Comparison of ENCODE assay signal across 8 cellular contexts in genomic region chr7:101017099-101017777, GRCh38. TPM values are rescaled to one million over a fixed set of nuclear protein-coding genes. Genes with fewer than 3 reads are reported as not detected.
DNase-seq lines count a peak whose midpoint lies in the region; ATAC-seq and TF ChIP-seq lines count a peak whose summit lies in the region.

No MANE protein-coding gene starts in this region.

- POLR2A ChIA-PET in A673 (lab: Charles Lee; ENCODE audit: low non-redundant PET), result no interaction called here

- no peaks in the 10 kb centered on the region for H3K27me3 ChIP-seq in A673 (replicated peaks; ENCODE audit: insufficient read depth, low read depth, low read length, poor library complexity)

- H3K4me1 ChIP-seq in A673 (ENCODE audit: insufficient read depth, low read length, poor library complexity, severe bottlenecking), result peaks cover 11% of the 10 kb centered on the region

- BruUV-seq in A673 (replicated peaks; lab: Mats Ljungman, UMichigan), result no TSS peak

- no peaks in the 10 kb centered on the region for H3K9me3 Mint-ChIP-seq in activated T-cell treated with anti-CD3 and anti-CD28 coated beads, Interleukin-2, amount 50 U/mL, for 72 hours

- peaks cover 32% of the 10 kb centered on the region for H3K27me3 Mint-ChIP-seq in activated T-cell treated with anti-CD3 and anti-CD28 coated beads, Interleukin-2, amount 50 U/mL, for 72 hours (ENCODE audit: low read depth)

- H3K36me3 ChIP-seq in A673 (ENCODE audit: insufficient read depth, low read length, poor library complexity, severe bottlenecking), result no peaks in the 10 kb centered on the region

- intact Hi-C loops in A673 (cut with micrococcal nuclease; ENCODE audit: unreplicated experiment), result no loop called here

- peak; percentile 82 for ATAC-seq in GM18868 (IDR thresholded peaks at IDR 0.05; ENCODE audit: unreplicated experiment)
- peak; percentile 80 for ATAC-seq in HG03159 (IDR thresholded peaks at IDR 0.05; ENCODE audit: unreplicated experiment)
- peak; percentile 94 to 97 for ATAC-seq in activated T-cell treated with anti-CD3 and anti-CD28 coated beads, Interleukin-2, amount 50 U/mL, for 72 hours (replicated peaks in 1 of 2)

- H3K4me3 ChIP-seq in A673 (ENCODE audit: low read depth, low read length, poor library complexity, severe bottlenecking), result peak overlapping the region; percentile 37
- H3K4me3 ChIP-seq in fibroblast of pulmonary artery (replicated peaks; ENCODE audit: low read depth, low read length), result peak overlapping the region; percentile 45

- peaks cover 24% of the 10 kb centered on the region for H3K4me1 Mint-ChIP-seq in activated T-cell treated with anti-CD3 and anti-CD28 coated beads, Interleukin-2, amount 50 U/mL, for 72 hours (ENCODE audit: low read depth)

- CTCF ChIA-PET in A673 (lab: Charles Lee), result no interaction called here

- H3K36me3 Mint-ChIP-seq in activated T-cell treated with anti-CD3 and anti-CD28 coated beads, Interleukin-2, amount 50 U/mL, for 72 hours (ENCODE audit: insufficient read depth in 2 of 2), result no peaks in the 10 kb centered on the region

- no peaks in the 10 kb centered on the region for H3K9me3 ChIP-seq in A673 (ENCODE audit: low read depth, low read length, poor library complexity, severe bottlenecking)

- no peak for TF ChIP-seq CTCF in A673 (conservative IDR thresholded peaks at IDR 0.05; ENCODE audit: low read depth, low read length)
- no peak for TF ChIP-seq CTCF in fibroblast of pulmonary artery (IDR thresholded peaks at IDR 0.05; ENCODE audit: low read length, missing control alignments)

- DNase-seq in A673 (ENCODE audit: low spot score) (peak; percentile 76), OCI-M1 (lab: John Stamatoyannopoulos, UW) (peak; percentile 39), fibroblast of pulmonary artery (ENCODE audit: low read depth) (peak; percentile 84), non-pigmented ciliary epithelial cell (ENCODE audit: low read depth) (peak; percentile 41), superior temporal gyrus (ENCODE audit: extremely low spot score) (peak; percentile 18)
- peak; percentile 77 to 78 for DNase-seq in activated T-cell treated with anti-CD3 and anti-CD28 coated beads, Interleukin-2, amount 50 U/mL, for 72 hours

- H3K27ac ChIP-seq in A673 (ENCODE audit: low read depth, low read length, poor library complexity, severe bottlenecking), result no peak overlapping the region

- H3K27ac Mint-ChIP-seq in activated T-cell treated with anti-CD3 and anti-CD28 coated beads, Interleukin-2, amount 50 U/mL, for 72 hours, result peak overlapping the region; percentile 73

- peak overlapping the region; percentile 83 to 91 for H3K4me3 Mint-ChIP-seq in activated T-cell treated with anti-CD3 and anti-CD28 coated beads, Interleukin-2, amount 50 U/mL, for 72 hours

RNA-seq across cellular contexts. Expression of gene MUC17, which starts 2.6 kb away (rescaled TPM):
- not detected in 2 replicates for total RNA-seq in A673 (2021)
- total RNA-seq in activated T-cell treated with anti-CD3 and anti-CD28 coated beads, Interleukin-2, amount 50 U/mL, for 72 hours, result not detected

RNA-seq across cellular contexts. Expression of gene MUC12, which starts 47.9 kb away (rescaled TPM):
- total RNA-seq in A673 (2021), result 0.67 and 0.94 TPM in 2 replicates
- total RNA-seq in activated T-cell treated with anti-CD3 and anti-CD28 coated beads, Interleukin-2, amount 50 U/mL, for 72 hours, result 1 to 10 TPM in 1 of 2 donors, not detected in 1; 1.6 TPM

Comparison
In these comparisons a context has a peak if more than half of its experiments do, and no peak if none do; other contexts are left out.
1. DNase-seq: peak in every context shown above with its lines; median percentile 84 in fibroblast of pulmonary artery; 78 in activated T-cell treated with anti-CD3 and anti-CD28 coated beads, Interleukin-2, amount 50 U/mL, for 72 hours; 76 in A673; 41 in non-pigmented ciliary epithelial cell; 39 in OCI-M1; 18 in superior temporal gyrus.